ENCODE assay signal across 15 cellular contexts in the genomic region with DNA sequence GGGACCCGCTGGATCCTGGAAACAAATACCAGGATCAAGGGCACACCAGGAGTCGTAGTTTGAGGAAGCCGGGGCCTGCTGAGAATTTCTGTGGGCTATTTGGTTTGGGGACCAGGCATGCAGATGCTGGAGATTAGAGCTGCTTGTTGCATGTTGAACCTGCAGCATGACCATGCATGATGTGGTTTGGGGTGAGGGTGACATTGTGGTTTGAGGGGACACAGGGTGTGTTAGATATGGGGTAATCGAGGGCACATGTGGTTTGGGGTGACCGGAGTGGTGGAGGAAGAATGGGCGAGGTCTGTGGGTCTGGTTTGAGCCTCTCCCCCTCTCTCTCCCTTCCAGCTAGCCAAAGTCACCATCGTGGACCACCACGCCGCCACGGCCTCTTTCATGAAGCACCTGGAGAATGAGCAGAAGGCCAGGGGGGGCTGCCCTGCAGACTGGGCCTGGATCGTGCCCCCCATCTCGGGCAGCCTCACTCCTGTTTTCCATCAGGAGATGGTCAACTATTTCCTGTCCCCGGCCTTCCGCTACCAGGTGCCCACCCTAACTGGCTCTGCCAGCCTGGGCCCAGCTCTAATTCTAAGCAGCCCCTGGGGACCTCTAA. TPM values are rescaled to one million over a fixed set of nuclear protein-coding genes. Genes with fewer than 3 reads are reported as not detected.
DNase-seq lines count a peak whose midpoint lies in the region; ATAC-seq lines count a peak whose summit lies in the region.
"Had no signal": no experiment of that assay in that cellular context is flagged by ENCODE, and none has a peak within 500 bp of the region (broad histone marks: within the 10 kb centered on the region; RNA-seq: fewer than 3 reads in every experiment).

No MANE protein-coding gene starts in this region.

- H3K4me3 ChIP-seq in H7 (ENCODE audit: insufficient read depth, low read depth, low read length): no peak overlapping the region
- H3K4me3 ChIP-seq in neuronal stem cell (ENCODE audit: low read length in 2 of 2): no peak overlapping the region
- H3K4me3 ChIP-seq: GM12878 had no signal

- no peak overlapping the region for H2BK120ac ChIP-seq in neuronal stem cell (ENCODE audit: low read depth, low read length)

- WGBS in neuronal stem cell (ENCODE audit: extremely low coverage in 2 of 2, insufficient read length in 2 of 2, insufficient replicate concordance in 1 of 2), 2 donors: no CpG with 5 or more reads among the region's 14 CpGs

- H3K14ac ChIP-seq in neuronal stem cell (ENCODE audit: low read length): no peak overlapping the region

- H2BK5ac ChIP-seq in neuronal stem cell (ENCODE audit: low read length): no peak overlapping the region

- H3K18ac ChIP-seq in neuronal stem cell (ENCODE audit: low read length): peak overlapping the region; percentile 45

- peak overlapping the region; percentile 10 for H3K23ac ChIP-seq in neuronal stem cell (ENCODE audit: low read depth, low read length, poor library complexity)

- H3K36me3 Mint-ChIP-seq in immature natural killer cell: peaks cover 0 to 3% (median 0%) of the 10 kb centered on the region in 3 donors
- H3K36me3 Mint-ChIP-seq: CD14-positive monocyte; CD8-positive, alpha-beta T cell had no signal

- peak overlapping the region in 2 of 5 donors; percentile 38 to 54 for H3K4me3 Mint-ChIP-seq in immature natural killer cell
- H3K4me3 Mint-ChIP-seq: CD14-positive monocyte; CD8-positive, alpha-beta T cell; HFFc6 had no signal

- H4K8ac ChIP-seq in neuronal stem cell (ENCODE audit: low read depth, low read length): no peak overlapping the region

- H4K91ac ChIP-seq in neuronal stem cell (ENCODE audit: low read depth, low read length, poor library complexity): no peak overlapping the region

- H2AK5ac ChIP-seq in neuronal stem cell (ENCODE audit: low read depth, low read length): peak overlapping the region; percentile 57

- no peak overlapping the region for H3K4ac ChIP-seq in neuronal stem cell (ENCODE audit: low read length)

- no peak overlapping the region for H2AFZ ChIP-seq in neuronal stem cell (ENCODE audit: low read length)

- no peaks in the 10 kb centered on the region for H3K9me3 Mint-ChIP-seq in immature natural killer cell
- H3K9me3 Mint-ChIP-seq: CD8-positive, alpha-beta T cell; HFFc6 had no signal

- DNase-seq in H7 (peak; percentile 44), OCI-M1 (lab: John Stamatoyannopoulos, UW) (peak; percentile 2), immature natural killer cell (no peak), neuronal stem cell (ENCODE audit: low spot score) (no peak), AG08396 (ENCODE audit: low spot score) (no peak), GM03348 (ENCODE audit: low spot score) (no peak)
- DNase-seq: BE2C; Caco-2; CD8-positive, alpha-beta T cell; HCEC 1CT; HFFc6 had no signal

- peaks cover 31 to 37% of the 10 kb centered on the region in 2 donors for H3K4me1 Mint-ChIP-seq in immature natural killer cell

- H3K79me1 ChIP-seq in neuronal stem cell (ENCODE audit: low read depth, low read length): no peaks in the 10 kb centered on the region

- ATAC-seq in GM19351 (IDR thresholded peaks at IDR 0.05; ENCODE audit: unreplicated experiment): no peak
- ATAC-seq: CD8-positive, alpha-beta T cell; GM12878; HepG2 had no signal

- no peak overlapping the region for H2BK12ac ChIP-seq in neuronal stem cell (ENCODE audit: low read length)

- H2BK15ac ChIP-seq in neuronal stem cell (ENCODE audit: low read length): peak overlapping the region; percentile 52

- no peak overlapping the region for H3K27ac ChIP-seq in neuronal stem cell (replicated peaks; ENCODE audit: low read length)

- H3K4me2 ChIP-seq in neuronal stem cell (ENCODE audit: insufficient read depth, low read length, poor library complexity, severe bottlenecking): no peak overlapping the region

- no peaks in the 10 kb centered on the region for H3K9me3 ChIP-seq in neuronal stem cell (replicated peaks in 1 of 2; ENCODE audit: control insufficient read depth in 2 of 2, insufficient read depth in 1 of 2, low read depth in 1 of 2, low read length in 2 of 2)
- H3K9me3 ChIP-seq: BE2C, Caco-2 had no signal

- H3K27me3 Mint-ChIP-seq in immature natural killer cell (ENCODE audit: low read depth in 3 of 3): peaks cover 8 to 21% (median 20%) of the 10 kb centered on the region in 3 donors

- H3K27me3 ChIP-seq in H7 (ENCODE audit: control insufficient read depth, insufficient read depth, low read length) (no peaks in the 10 kb centered on the region), neuronal stem cell (ENCODE audit: control insufficient read depth in 3 of 3, insufficient read depth in 3 of 3, low read depth in 1 of 3, low read length in 3 of 3) (no peaks in the 10 kb centered on the region)
- H3K27me3 ChIP-seq: BE2C had no signal

- H3K36me3 ChIP-seq in H7 (replicated peaks; ENCODE audit: control insufficient read depth, insufficient read depth, low read length) (no peaks in the 10 kb centered on the region), neuronal stem cell (replicated peaks in 1 of 2; ENCODE audit: control insufficient read depth in 2 of 2, insufficient read depth in 2 of 2, low read length in 2 of 2) (peaks cover 0 to 11% of the 10 kb centered on the region in 2 donors)
- H3K36me3 ChIP-seq: BE2C had no signal

- H3K4me1 ChIP-seq in neuronal stem cell (ENCODE audit: control insufficient read depth in 2 of 2, insufficient read depth in 1 of 2, low read depth in 1 of 2, low read length in 2 of 2): peaks cover 4 to 7% of the 10 kb centered on the region in 2 donors
- H3K4me1 ChIP-seq: BE2C, Caco-2 had no signal

- peak overlapping the region in 4 of 6 donors; percentile 54 to 86 (median 64) for H3K27ac Mint-ChIP-seq in immature natural killer cell
- H3K27ac Mint-ChIP-seq: CD14-positive monocyte; CD8-positive, alpha-beta T cell; HFFc6 had no signal

- H3K9ac ChIP-seq in neuronal stem cell (ENCODE audit: low read depth, low read length, poor library complexity): no peak overlapping the region

RNA-seq across cellular contexts. Expression of gene NOS3, which starts 10.2 kb away (rescaled TPM):
- total RNA-seq in H7 (2014; rRNA removed; shearing (Covaris generic)): 15.5 and 16.5 TPM in 2 replicates
- 1 to 10 TPM in 2 of 3 donors, under 1 TPM in 1; 0.21 to 4.9 (median 2.4) TPM for polyA plus RNA-seq in immature natural killer cell
- 5.4 TPM for polyA plus RNA-seq in neuronal stem cell (2013, experiment 1 of 2)
- polyA plus RNA-seq in neuronal stem cell (2013, experiment 2 of 2): 5.6 TPM

RNA-seq across cellular contexts. Expression of gene KCNH2, which starts 22.9 kb away (rescaled TPM):
- total RNA-seq in H7 (2014; rRNA removed; shearing (Covaris generic)): 9.3 and 9.5 TPM in 2 replicates
- polyA plus RNA-seq in immature natural killer cell: not detected
- polyA plus RNA-seq in neuronal stem cell (2013, experiment 1 of 2): 9.1 TPM
- 9.1 TPM for polyA plus RNA-seq in neuronal stem cell (2013, experiment 2 of 2)
- total RNA-seq: HFFc6 had no signal
- polyA plus RNA-seq: CD14-positive monocyte had no signal

RNA-seq across cellular contexts. Expression of gene ATG9B, which starts 23.3 kb away (rescaled TPM):
- 1.7 TPM in 2 replicates for total RNA-seq in H7 (2014; rRNA removed; shearing (Covaris generic))
- 1 to 10 TPM in 2 of 3 donors, not detected in 1; 1.9 to 5.7 TPM for polyA plus RNA-seq in immature natural killer cell
- 6.3 TPM for polyA plus RNA-seq in neuronal stem cell (2013, experiment 1 of 2)
- 5.0 TPM for polyA plus RNA-seq in neuronal stem cell (2013, experiment 2 of 2)
- total RNA-seq: HepG2 had no signal

RNA-seq across cellular contexts. Expression of gene ABCB8, which starts 27.3 kb away (rescaled TPM):
- 26.7 and 29.7 TPM in 2 replicates for total RNA-seq in H7 (2014; rRNA removed; shearing (Covaris generic))
- polyA plus RNA-seq in immature natural killer cell: 10 to 100 TPM; 17.6 to 26.5 (median 23.3) TPM
- 8.6 TPM for polyA plus RNA-seq in neuronal stem cell (2013, experiment 1 of 2)
- 8.5 TPM for polyA plus RNA-seq in neuronal stem cell (2013, experiment 2 of 2)

RNA-seq across cellular contexts. Expression of gene ASIC3, which starts 47.3 kb away (rescaled TPM):
- total RNA-seq in H7 (2014; rRNA removed; shearing (Covaris generic)): 1.4 and 1.6 TPM in 2 replicates
- not detected for polyA plus RNA-seq in immature natural killer cell
- 5.1 TPM for polyA plus RNA-seq in neuronal stem cell (2013, experiment 1 of 2)
- polyA plus RNA-seq in neuronal stem cell (2013, experiment 2 of 2): 4.6 TPM
- total RNA-seq: HepG2 had no signal
- polyA plus RNA-seq: CD14-positive monocyte had no signal

Comparison
In these comparisons a context has a peak if more than half of its experiments do, and no peak if none do; other contexts are left out.
1. DNase-seq: peak in H7 (single experiment) and OCI-M1 (single experiment); none in immature natural killer cell (0 of 3), neuronal stem cell (single experiment), AG08396 (single experiment) and GM03348 (single experiment).